In genomic region chr5:91409304-91409703, GRCh38 we compare ENCODE assay signal across 1 cellular context.
TF ChIP-seq lines count a peak whose summit lies in the region.

No MANE protein-coding gene starts in this region.

TF ChIP-seq in K562, 482 proteins besides CTCF, POLR2A, EP300 and RAD21 (continued from another document):
- TF ChIP-seq, protein P1, sequence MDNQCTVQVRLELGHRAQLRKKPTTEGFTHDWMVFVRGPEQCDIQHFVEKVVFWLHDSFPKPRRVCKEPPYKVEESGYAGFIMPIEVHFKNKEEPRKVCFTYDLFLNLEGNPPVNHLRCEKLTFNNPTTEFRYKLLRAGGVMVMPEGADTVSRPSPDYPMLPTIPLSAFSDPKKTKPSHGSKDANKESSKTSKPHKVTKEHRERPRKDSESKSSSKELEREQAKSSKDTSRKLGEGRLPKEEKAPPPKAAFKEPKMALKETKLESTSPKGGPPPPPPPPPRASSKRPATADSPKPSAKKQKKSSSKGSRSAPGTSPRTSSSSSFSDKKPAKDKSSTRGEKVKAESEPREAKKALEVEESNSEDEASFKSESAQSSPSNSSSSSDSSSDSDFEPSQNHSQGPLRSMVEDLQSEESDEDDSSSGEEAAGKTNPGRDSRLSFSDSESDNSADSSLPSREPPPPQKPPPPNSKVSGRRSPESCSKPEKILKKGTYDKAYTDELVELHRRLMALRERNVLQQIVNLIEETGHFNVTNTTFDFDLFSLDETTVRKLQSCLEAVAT (IDR thresholded peaks at IDR 0.05): peak in 1 of 2 experiments; percentile 88; a peak in 2 of 4 replicates
- TF ChIP-seq ZBTB17 (CRISPR knock-in tag; IDR thresholded peaks at IDR 0.05) (peak; percentile 94), ZNF23 (CRISPR knock-in tag; IDR thresholded peaks at IDR 0.05) (peak; percentile 84)
